ENCODE assay signal across 1 cellular context in the genomic region with DNA sequence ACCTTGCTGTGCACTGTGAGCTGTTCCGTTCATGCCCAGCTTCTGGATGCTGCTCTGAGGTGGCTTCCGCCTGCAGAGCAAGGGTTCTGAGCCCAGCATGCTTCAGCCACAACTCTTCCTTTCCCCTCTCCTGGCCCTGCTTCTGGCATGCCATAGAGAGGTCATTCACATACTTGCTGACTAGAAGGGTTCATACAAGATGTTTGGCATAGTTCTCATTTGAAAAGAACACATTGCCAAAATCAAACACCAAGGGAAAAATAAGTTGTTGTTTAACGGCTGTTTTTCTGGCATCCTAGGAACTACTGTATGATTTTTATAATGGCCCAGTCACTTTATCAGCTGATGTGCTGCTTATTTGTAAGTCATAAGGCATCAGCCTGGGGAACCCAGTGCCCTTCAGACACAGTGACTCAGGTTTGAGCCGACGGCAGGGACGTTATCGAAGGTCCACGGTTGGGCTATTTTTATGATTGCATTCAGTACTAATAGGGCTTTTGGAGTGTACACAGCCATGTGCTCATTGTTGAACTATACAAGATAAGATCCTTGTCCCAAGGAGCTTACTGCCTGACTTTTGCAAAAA.
TF ChIP-seq lines count a peak whose summit lies in the region.

No MANE protein-coding gene starts in this region.

TF ChIP-seq in HEK293, 187 proteins besides CTCF, POLR2A, EP300 and RAD21 (continued from another document):
- TF ChIP-seq, protein P1, sequence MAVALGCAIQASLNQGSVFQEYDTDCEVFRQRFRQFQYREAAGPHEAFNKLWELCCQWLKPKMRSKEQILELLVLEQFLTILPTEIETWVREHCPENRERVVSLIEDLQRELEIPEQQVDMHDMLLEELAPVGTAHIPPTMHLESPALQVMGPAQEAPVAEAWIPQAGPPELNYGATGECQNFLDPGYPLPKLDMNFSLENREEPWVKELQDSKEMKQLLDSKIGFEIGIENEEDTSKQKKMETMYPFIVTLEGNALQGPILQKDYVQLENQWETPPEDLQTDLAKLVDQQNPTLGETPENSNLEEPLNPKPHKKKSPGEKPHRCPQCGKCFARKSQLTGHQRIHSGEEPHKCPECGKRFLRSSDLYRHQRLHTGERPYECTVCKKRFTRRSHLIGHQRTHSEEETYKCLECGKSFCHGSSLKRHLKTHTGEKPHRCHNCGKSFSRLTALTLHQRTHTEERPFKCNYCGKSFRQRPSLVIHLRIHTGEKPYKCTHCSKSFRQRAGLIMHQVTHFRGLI (tag by site-specific recombination; IDR thresholded peaks at IDR 0.05) = 0 out of 2 replicates have a peak, but pooled peaks have one; percentile 25
- TF ChIP-seq ZNF335 (tag by site-specific recombination; conservative IDR thresholded peaks at IDR 0.05) (peak; percentile 40), SP7 (tag by site-specific recombination; IDR thresholded peaks at IDR 0.05) (no peak)
